In the genomic region with DNA sequence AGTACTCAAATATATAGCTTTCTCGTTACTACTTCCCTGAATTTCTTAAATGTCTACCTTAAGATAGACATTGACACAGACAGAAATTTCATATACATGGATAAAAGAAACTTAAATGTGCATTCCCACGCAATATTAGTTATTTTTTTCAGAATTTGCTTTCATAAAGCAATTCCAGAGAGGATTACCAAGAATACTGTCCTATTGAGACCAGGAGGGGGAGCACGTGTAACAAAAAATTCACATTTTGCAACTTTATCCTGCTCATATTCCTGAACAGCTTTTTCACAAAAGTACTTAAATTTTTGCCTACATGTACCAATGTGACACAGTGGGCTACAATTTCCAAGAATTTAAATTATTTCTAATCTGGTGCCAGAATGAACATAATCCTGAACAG, we compare ENCODE assay signal across 8 cellular contexts. TPM values are rescaled to one million over a fixed set of nuclear protein-coding genes. Genes with fewer than 3 reads are reported as not detected.
DNase-seq lines count a peak whose midpoint lies in the region; ATAC-seq and TF ChIP-seq lines count a peak whose summit lies in the region.

No MANE protein-coding gene starts in this region.

- no peak overlapping the region for H3K9ac ChIP-seq in GM23248

- in situ Hi-C loops in GM23248 (cut with MboI), result no loop called here

- H3K4me1 ChIP-seq in GM23248 (ENCODE audit: insufficient read depth), result peaks cover 17% of the 10 kb centered on the region

- no peak overlapping the region for H3K27ac ChIP-seq in GM23248

- H3K9me2 ChIP-seq in GM23248 (ENCODE audit: insufficient read depth), result no peaks in the 10 kb centered on the region

- no peak overlapping the region for H3K4me3 ChIP-seq in AG10803 (ENCODE audit: low read length)
- H3K4me3 ChIP-seq in GM23248, result no peak overlapping the region
- no peak overlapping the region for H3K4me3 ChIP-seq in retinal pigment epithelial cell (ENCODE audit: low read length)

- 23 to 25% methylated on average over 3 of the region's 3 CpGs for WGBS in GM23248 (ENCODE audit: low coverage in 1 of 2, low lambda C conversion rate in 2 of 2, missing lambda C conversion rate in 2 of 2), 2 experiments

- H3K36me3 ChIP-seq in GM23248 (ENCODE audit: low read depth), result peaks cover 35% of the 10 kb centered on the region

- TF ChIP-seq CTCF in AG10803 (conservative IDR thresholded peaks at IDR 0.05; ENCODE audit: low read length) (peak; percentile 83), retinal pigment epithelial cell (conservative IDR thresholded peaks at IDR 0.05; ENCODE audit: low read depth, low read length) (peak; percentile 69)

- no peaks in the 10 kb centered on the region for H3K27me3 ChIP-seq in GM23248 (replicated peaks; ENCODE audit: insufficient read depth)

- H3K9me3 ChIP-seq in GM23248 (ENCODE audit: low read depth), result no peaks in the 10 kb centered on the region

- peaks cover 3% of the 10 kb centered on the region; the same call in 1 of the 2 replicates for H3F3A ChIP-seq in GM23248 (ENCODE audit: insufficient read depth)

- no peak for ATAC-seq in GM21825 (IDR thresholded peaks at IDR 0.05; ENCODE audit: unreplicated experiment)
- no peak for ATAC-seq in GM21526 (IDR thresholded peaks at IDR 0.05; ENCODE audit: low FRiP score, unreplicated experiment)

- no peaks in the 10 kb centered on the region for H3K79me2 ChIP-seq in GM23248 (ENCODE audit: insufficient read depth)

- H2AFZ ChIP-seq in GM23248, result no peak overlapping the region

- DNase-seq in AG10803 (ENCODE audit: low read depth) (peak; percentile 64), GM23248 (peak; percentile 79), RPMI7951 (ENCODE audit: low read depth) (peak; percentile 59), fibroblast of gingiva (ENCODE audit: low read depth) (peak; percentile 47), retinal pigment epithelial cell (ENCODE audit: low read depth) (peak; percentile 19)
- no peak for DNase-seq in activated CD4-positive, alpha-beta T cell treated with anti-CD3 and anti-CD28 coated beads, Interleukin-2, amount 50 U/mL, for 1 hour

- no peak overlapping the region for H3K4me2 ChIP-seq in GM23248 (ENCODE audit: unreplicated experiment)

- no peaks in the 10 kb centered on the region for H4K20me1 ChIP-seq in GM23248 (ENCODE audit: insufficient read depth)

RNA-seq across cellular contexts. Expression of gene ERCC3, which starts 30.7 kb away (rescaled TPM):
- 38.8 and 42.9 TPM in 2 replicates for total RNA-seq in GM23248 (2014; rRNA removed; shearing (Covaris generic))
- polyA plus RNA-seq in GM23248 (2016; fragmentation: Nextera tagmentation; extraction: Ambion mirVana), result 37.5 and 41.8 TPM in 2 replicates
- total RNA-seq in RPMI7951 (2014; rRNA removed; shearing (Covaris generic)), result 43.1 and 45.1 TPM in 2 replicates
